Comparison of ENCODE assay signal across 9 cellular contexts in the genomic region with DNA sequence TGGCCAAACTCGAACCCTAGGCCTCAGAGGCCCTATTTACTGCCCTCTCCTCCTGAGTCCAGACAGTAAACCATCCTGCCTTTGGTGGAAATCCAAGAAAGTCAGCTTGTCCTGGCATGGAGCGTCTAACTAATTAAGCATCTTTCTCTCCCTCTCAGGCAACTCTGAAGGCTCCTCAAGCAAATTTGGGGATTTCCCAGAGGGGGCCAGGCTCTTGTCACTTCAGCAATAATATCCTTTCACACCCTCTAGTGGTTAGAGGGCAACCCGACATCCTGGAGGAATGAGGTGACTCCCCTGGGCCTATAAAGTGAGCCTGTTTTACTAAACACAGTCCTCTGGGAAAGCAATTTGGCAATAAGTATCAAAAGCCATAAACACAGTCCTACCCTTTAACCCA.
DNase-seq lines count a peak whose midpoint lies in the region; ATAC-seq and TF ChIP-seq lines count a peak whose summit lies in the region.
"Had no signal": no experiment of that assay in that cellular context is flagged by ENCODE, and none has a peak within 500 bp of the region (broad histone marks: within the 10 kb centered on the region; RNA-seq: fewer than 3 reads in every experiment).

No MANE protein-coding gene starts in this region.

- H3K27me3 ChIP-seq in heart right ventricle, result peaks cover 0 to 13% (median 6%) of the 10 kb centered on the region in 7 donors
- H3K27me3 ChIP-seq in prostate gland (replicated peaks; ENCODE audit: insufficient read depth), result no peaks in the 10 kb centered on the region

- POLR2A ChIA-PET in activated CD4-positive, alpha-beta memory T cell treated with anti-CD3 and anti-CD28 coated beads for 36 hours (lab: Charles Lee), result no interaction called here

- no peaks in the 10 kb centered on the region for H3K4me1 ChIP-seq in heart right ventricle
- H3K4me1 ChIP-seq in prostate gland (replicated peaks), result no peaks in the 10 kb centered on the region

- H3K27ac Mint-ChIP-seq in activated CD4-positive, alpha-beta memory T cell treated with anti-CD3 and anti-CD28 coated beads for 36 hours, result no peak overlapping the region

- H3K4me3 ChIP-seq in heart right ventricle (no peak overlapping the region), prostate gland (no peak overlapping the region)

- DNase-seq in heart right ventricle (no peak), left ventricle myocardium superior (no peak), NCI-H2171 treated with DMSO at 0.1 percent for 48 hours (lab: John Stamatoyannopoulos, UW) (peak; percentile 52), fibroblast of peridontal ligament (ENCODE audit: extremely low read depth) (peak; percentile 7), prostate gland (ENCODE audit: low spot score) (no peak)
- DNase-seq in activated CD4-positive, alpha-beta memory T cell treated with anti-CD3 and anti-CD28 coated beads for 36 hours, result peak; percentile 71
- peak; percentile 21 to 48 for DNase-seq in stimulated activated CD4-positive, alpha-beta T cell treated with anti-CD3 and anti-CD28 coated beads, Interleukin-1b, Interleukin-23, amount 100 ng/mL, for 4 hours (ENCODE audit: low read depth in 2 of 2)

- WGBS in heart right ventricle, 2 donors, result 38% methylated on average over 3 of the region's 3 CpGs
- WGBS in prostate gland, result 36% methylated on average over 3 of the region's 3 CpGs

- no peak for ATAC-seq in heart right ventricle
- no peak for ATAC-seq in left ventricle myocardium superior
- peak; percentile 98 for ATAC-seq in HG02798 (IDR thresholded peaks at IDR 0.05; ENCODE audit: poor library complexity, unreplicated experiment)

- H3K4me1 Mint-ChIP-seq in activated CD4-positive, alpha-beta memory T cell treated with anti-CD3 and anti-CD28 coated beads for 36 hours (ENCODE audit: low read depth), result peaks cover 3% of the 10 kb centered on the region

- no peaks in the 10 kb centered on the region for H3K36me3 Mint-ChIP-seq in activated CD4-positive, alpha-beta memory T cell treated with anti-CD3 and anti-CD28 coated beads for 36 hours

- H3K27ac ChIP-seq in heart right ventricle, result no peak overlapping the region
- H3K27ac ChIP-seq in prostate gland, result no peak overlapping the region
- H3K27ac ChIP-seq: neutrophil had no signal

- CTCF ChIA-PET in activated CD4-positive, alpha-beta memory T cell treated with anti-CD3 and anti-CD28 coated beads for 36 hours (lab: Charles Lee), result interaction anchor here (0.6 to 4.9 kb wide), 6 partner anchors 7 to 154 kb away, joined by 3 to 34 read pairs (median 4); a partner anchor contains a TSS

- H3K27me3 Mint-ChIP-seq in activated CD4-positive, alpha-beta memory T cell treated with anti-CD3 and anti-CD28 coated beads for 36 hours, result peaks cover 4% of the 10 kb centered on the region

- no peak overlapping the region for H3K4me3 Mint-ChIP-seq in activated CD4-positive, alpha-beta memory T cell treated with anti-CD3 and anti-CD28 coated beads for 36 hours

- TF ChIP-seq POLR2A in prostate gland (IDR thresholded peaks at IDR 0.05), result no peak

- H3K36me3 ChIP-seq in heart right ventricle, result no peaks in the 10 kb centered on the region
- no peaks in the 10 kb centered on the region for H3K36me3 ChIP-seq in prostate gland
- H3K36me3 ChIP-seq: neutrophil had no signal

- TF ChIP-seq CTCF in heart right ventricle (IDR thresholded peaks at IDR 0.05) (peak in 6 of 9 donors; percentile 22 to 44 (median 32)), prostate gland (IDR thresholded peaks at IDR 0.05) (peak in 2 of 4 experiments; percentile 33 to 36)

- H3K9me3 Mint-ChIP-seq in activated CD4-positive, alpha-beta memory T cell treated with anti-CD3 and anti-CD28 coated beads for 36 hours, result peaks cover 2% of the 10 kb centered on the region

- H3K9me3 ChIP-seq in heart right ventricle (peaks cover 0 to 21% (median 0%) of the 10 kb centered on the region in 11 donors), prostate gland (no peaks in the 10 kb centered on the region)
- H3K9me3 ChIP-seq: neutrophil had no signal

- intact Hi-C loops in heart right ventricle (cut with DNase I) (loop anchor here in 1 of 10 donors (2.0 kb wide), 1 partner anchor 73 kb away; no protein-coding TSS in a partner anchor), left ventricle myocardium superior (cut with micrococcal nuclease) (no loop called here), prostate gland (cut with DNase I) (no loop called here)
- intact Hi-C loops in activated CD4-positive, alpha-beta memory T cell treated with anti-CD3 and anti-CD28 coated beads for 36 hours (cut with micrococcal nuclease), result loop anchor here (1.0 kb wide), 3 partner anchors 62 to 126 kb away; no protein-coding TSS in a partner anchor

Comparison
In these comparisons a context has a peak if more than half of its experiments do, and no peak if none do; other contexts are left out.
1. DNase-seq: peak in NCI-H2171 treated with DMSO at 0.1 percent for 48 hours (single experiment), activated CD4-positive, alpha-beta memory T cell treated with anti-CD3 and anti-CD28 coated beads for 36 hours (single experiment), fibroblast of peridontal ligament (single experiment) and stimulated activated CD4-positive, alpha-beta T cell treated with anti-CD3 and anti-CD28 coated beads, Interleukin-1b, Interleukin-23, amount 100 ng/mL, for 4 hours (2 of 2); none in heart right ventricle (0 of 2), left ventricle myocardium superior (single experiment) and prostate gland (single experiment).